In genomic region chr15:88911766-88912118, GRCh38 we compare ENCODE assay signal across 9 cellular contexts. TPM values are rescaled to one million over a fixed set of nuclear protein-coding genes. Genes with fewer than 3 reads are reported as not detected.
A peak's percentile ranks its signal among the peaks of the same experiment; 100 is the strongest.
DNase-seq lines count a peak whose midpoint lies in the region; ATAC-seq and TF ChIP-seq lines count a peak whose summit lies in the region.
"Had no signal": no experiment of that assay in that cellular context is flagged by ENCODE, and none has a peak within 500 bp of the region (broad histone marks: within the 10 kb centered on the region; RNA-seq: fewer than 3 reads in every experiment).

No MANE protein-coding gene starts in this region.

- H3K27me3 ChIP-seq in BLaER1: no peaks in the 10 kb centered on the region
- H3K27me3 ChIP-seq in ectodermal cell (ENCODE audit: control insufficient read depth, insufficient read depth, low read length, poor library complexity, severe bottlenecking): no peaks in the 10 kb centered on the region

- peaks cover 13% of the 10 kb centered on the region; the same call in 1 of the 2 replicates for H4K20me1 ChIP-seq in BLaER1

- no peak for TF ChIP-seq CTCF in natural killer cell (IDR thresholded peaks at IDR 0.05)

- H3K4me3 ChIP-seq in BLaER1 (peak overlapping the region; percentile 81), ectodermal cell (ENCODE audit: insufficient read depth, low read depth, low read length) (peak overlapping the region; percentile 60)

- intact Hi-C loops in natural killer cell (cut with micrococcal nuclease): no loop called here

- H3K4me2 ChIP-seq in BLaER1: peak overlapping the region; percentile 99

- H3K36me3 ChIP-seq in BLaER1 (peaks cover 36% of the 10 kb centered on the region), ectodermal cell (ENCODE audit: control insufficient read depth, insufficient read depth, low read length) (peaks cover 6% of the 10 kb centered on the region)

- H3K4me3 Mint-ChIP-seq in natural killer cell: peak overlapping the region; percentile 96

- peak; percentile 16; the same call in 1 of the 2 replicates for TF ChIP-seq RAD21 in Ishikawa (IDR thresholded peaks at IDR 0.05; ENCODE audit: low read depth)

- DNase-seq in natural killer cell: no peak
- DNase-seq in ecto neural progenitor cell (ENCODE audit: low spot score): no peak
- DNase-seq in stimulated activated CD4-positive, alpha-beta T cell treated with anti-CD3 and anti-CD28 coated beads, Interleukin-12 subunit alpha, Interleukin-12 subunit beta, amount 100 ng/mL, for 4 hours: no peak
- DNase-seq in NCI-H345 (lab: John Stamatoyannopoulos, UW): no peak
- DNase-seq: activated CD4-positive, alpha-beta T cell treated with anti-CD3 and anti-CD28 coated beads for 4 hours had no signal

- peaks cover 57% of the 10 kb centered on the region for H3K4me1 ChIP-seq in BLaER1
- peaks cover 11% of the 10 kb centered on the region for H3K4me1 ChIP-seq in ectodermal cell (ENCODE audit: control insufficient read depth, insufficient read depth, low read length)

- TF ChIP-seq EP300 in Ishikawa (IDR thresholded peaks at IDR 0.05; ENCODE audit: borderline replicate concordance): no peak

- peak overlapping the region in 1 of 2 donors; percentile 91 for H3K27ac Mint-ChIP-seq in natural killer cell

- no peaks in the 10 kb centered on the region for H3K9me3 ChIP-seq in BLaER1
- H3K9me3 ChIP-seq in ectodermal cell (ENCODE audit: control insufficient read depth, low read length): no peaks in the 10 kb centered on the region

- no peak for ATAC-seq in natural killer cell
- no peak for ATAC-seq in HG03460 (IDR thresholded peaks at IDR 0.05; ENCODE audit: unreplicated experiment)

- peaks cover 12 to 24% of the 10 kb centered on the region in 2 donors for H3K4me1 Mint-ChIP-seq in natural killer cell

- H3K9ac ChIP-seq in BLaER1: peak overlapping the region; percentile 89

- H3K27me3 Mint-ChIP-seq in natural killer cell (ENCODE audit: low read depth in 2 of 2): no peaks in the 10 kb centered on the region

- H3K27ac ChIP-seq in BLaER1 (peak overlapping the region; percentile 88; the same call in 1 of the 2 replicates), ectodermal cell (ENCODE audit: insufficient read depth, low read depth, low read length, poor library complexity, severe bottlenecking) (no peak overlapping the region)

- no peaks in the 10 kb centered on the region for H3K9me3 Mint-ChIP-seq in natural killer cell

- no peaks in the 10 kb centered on the region for H3K36me3 Mint-ChIP-seq in natural killer cell

- WGBS in ectodermal cell, 2 experiments: 10 to 21% methylated on average over 4 to 5 of the region's 5 CpGs

TF ChIP-seq in Ishikawa, 13 proteins besides CTCF, POLR2A, EP300 and RAD21:
- TF ChIP-seq USF1 (IDR thresholded peaks at IDR 0.05) (no peak), YY1 (IDR thresholded peaks at IDR 0.05; ENCODE audit: low read depth) (no peak), NFIC (IDR thresholded peaks at IDR 0.05) (0 out of 2 replicates have a peak, but pooled peaks have one; percentile 9), CREB1 (IDR thresholded peaks at IDR 0.05; ENCODE audit: low read depth) (no peak), FOXM1 (IDR thresholded peaks at IDR 0.05; ENCODE audit: borderline replicate concordance, low read depth) (no peak), TEAD4 (IDR thresholded peaks at IDR 0.05) (no peak), CEBPB (IDR thresholded peaks at IDR 0.05) (no peak), ZBTB7A (IDR thresholded peaks at IDR 0.05; ENCODE audit: low read depth) (no peak), TAF1 (IDR thresholded peaks at IDR 0.05; ENCODE audit: low read depth) (0 out of 2 replicates have a peak, but pooled peaks have one; percentile 11), TCF12 (IDR thresholded peaks at IDR 0.05; ENCODE audit: low read depth) (no peak), EGR1 (IDR thresholded peaks at IDR 0.05) (peak; percentile 76)
- TF ChIP-seq, protein P1, sequence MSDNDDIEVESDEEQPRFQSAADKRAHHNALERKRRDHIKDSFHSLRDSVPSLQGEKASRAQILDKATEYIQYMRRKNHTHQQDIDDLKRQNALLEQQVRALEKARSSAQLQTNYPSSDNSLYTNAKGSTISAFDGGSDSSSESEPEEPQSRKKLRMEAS (IDR thresholded peaks at IDR 0.05): no peak
- TF ChIP-seq, protein P2, sequence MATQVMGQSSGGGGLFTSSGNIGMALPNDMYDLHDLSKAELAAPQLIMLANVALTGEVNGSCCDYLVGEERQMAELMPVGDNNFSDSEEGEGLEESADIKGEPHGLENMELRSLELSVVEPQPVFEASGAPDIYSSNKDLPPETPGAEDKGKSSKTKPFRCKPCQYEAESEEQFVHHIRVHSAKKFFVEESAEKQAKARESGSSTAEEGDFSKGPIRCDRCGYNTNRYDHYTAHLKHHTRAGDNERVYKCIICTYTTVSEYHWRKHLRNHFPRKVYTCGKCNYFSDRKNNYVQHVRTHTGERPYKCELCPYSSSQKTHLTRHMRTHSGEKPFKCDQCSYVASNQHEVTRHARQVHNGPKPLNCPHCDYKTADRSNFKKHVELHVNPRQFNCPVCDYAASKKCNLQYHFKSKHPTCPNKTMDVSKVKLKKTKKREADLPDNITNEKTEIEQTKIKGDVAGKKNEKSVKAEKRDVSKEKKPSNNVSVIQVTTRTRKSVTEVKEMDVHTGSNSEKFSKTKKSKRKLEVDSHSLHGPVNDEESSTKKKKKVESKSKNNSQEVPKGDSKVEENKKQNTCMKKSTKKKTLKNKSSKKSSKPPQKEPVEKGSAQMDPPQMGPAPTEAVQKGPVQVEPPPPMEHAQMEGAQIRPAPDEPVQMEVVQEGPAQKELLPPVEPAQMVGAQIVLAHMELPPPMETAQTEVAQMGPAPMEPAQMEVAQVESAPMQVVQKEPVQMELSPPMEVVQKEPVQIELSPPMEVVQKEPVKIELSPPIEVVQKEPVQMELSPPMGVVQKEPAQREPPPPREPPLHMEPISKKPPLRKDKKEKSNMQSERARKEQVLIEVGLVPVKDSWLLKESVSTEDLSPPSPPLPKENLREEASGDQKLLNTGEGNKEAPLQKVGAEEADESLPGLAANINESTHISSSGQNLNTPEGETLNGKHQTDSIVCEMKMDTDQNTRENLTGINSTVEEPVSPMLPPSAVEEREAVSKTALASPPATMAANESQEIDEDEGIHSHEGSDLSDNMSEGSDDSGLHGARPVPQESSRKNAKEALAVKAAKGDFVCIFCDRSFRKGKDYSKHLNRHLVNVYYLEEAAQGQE (IDR thresholded peaks at IDR 0.05; ENCODE audit: low read depth): no peak

RNA-seq across cellular contexts. Expression of gene MFGE8, which starts 1.4 kb away (rescaled TPM):
- polyA plus RNA-seq in ectodermal cell (2013, experiment 1 of 4): 172 TPM
- 148 TPM for polyA plus RNA-seq in ectodermal cell (2013, experiment 2 of 4)
- 134 TPM for polyA plus RNA-seq in ectodermal cell (2013, experiment 3 of 4)
- polyA plus RNA-seq in ectodermal cell (2013, experiment 4 of 4): 137 TPM
- 100 to 1,000 TPM in 1 of 3 donors, 10 to 100 TPM in 2; 39.0 to 110 (median 72.5) TPM for total RNA-seq in natural killer cell

RNA-seq across cellular contexts. Expression of gene HAPLN3, which starts 16.4 kb away (rescaled TPM):
- polyA plus RNA-seq in ectodermal cell (2013, experiment 1 of 4): 4.6 TPM
- 5.1 TPM for polyA plus RNA-seq in ectodermal cell (2013, experiment 2 of 4)
- 3.1 TPM for polyA plus RNA-seq in ectodermal cell (2013, experiment 3 of 4)
- 2.6 TPM for polyA plus RNA-seq in ectodermal cell (2013, experiment 4 of 4)
- total RNA-seq in natural killer cell: 10 to 100 TPM; 10.1 to 10.8 (median 10.4) TPM
